In the genomic region with DNA sequence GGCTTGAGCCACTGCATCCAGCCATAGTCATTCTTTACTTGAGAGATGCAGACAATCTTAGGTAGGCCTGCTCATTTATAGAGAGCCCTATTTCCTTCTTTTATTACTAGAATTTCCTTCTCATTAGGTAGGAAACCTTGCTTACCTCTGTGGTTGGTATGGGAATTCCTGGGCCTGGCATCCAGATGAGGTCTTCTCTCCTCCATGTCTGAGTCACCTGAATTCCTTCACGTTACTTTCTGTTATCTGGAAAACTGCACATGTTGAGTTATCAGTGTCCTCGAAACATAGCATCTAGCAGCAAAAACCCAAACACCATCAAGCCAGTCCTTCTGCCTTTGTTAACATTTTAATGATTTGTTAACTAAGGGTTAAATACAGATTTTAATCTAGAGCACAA, we compare ENCODE assay signal across 9 cellular contexts. TPM values are rescaled to one million over a fixed set of nuclear protein-coding genes. Genes with fewer than 3 reads are reported as not detected.
A peak's percentile ranks its signal among the peaks of the same experiment; 100 is the strongest.
DNase-seq lines count a peak whose midpoint lies in the region; ATAC-seq and TF ChIP-seq lines count a peak whose summit lies in the region.
"Had no signal": no experiment of that assay in that cellular context is flagged by ENCODE, and none has a peak within 500 bp of the region (broad histone marks: within the 10 kb centered on the region; RNA-seq: fewer than 3 reads in every experiment).

No MANE protein-coding gene starts in this region.

- DNase-seq in activated CD8-positive, alpha-beta memory T cell treated with anti-CD3 and anti-CD28 coated beads, Interleukin-2, amount 10 ng/mL, durations not matched to agents 7 days and 5 days = no peak
- no peak for DNase-seq in activated CD8-positive, alpha-beta memory T cell treated with anti-CD3 and anti-CD28 coated beads for 24 hours
- no peak for DNase-seq in fibroblast of villous mesenchyme (ENCODE audit: low read depth)
- DNase-seq in WTC11 (ENCODE audit: low spot score) = no peak
- no peak for DNase-seq in GM20000 (ENCODE audit: low spot score)
- DNase-seq: amniotic stem cell had no signal

- CTCF ChIA-PET in activated CD8-positive, alpha-beta memory T cell treated with anti-CD3 and anti-CD28 coated beads, Interleukin-2, amount 10 ng/mL, durations not matched to agents 7 days and 5 days (lab: Charles Lee) = interaction anchor here (0.7 to 2.1 kb wide), 5 partner anchors 10 to 59 kb away, joined by 3 to 9 read pairs (median 4); no protein-coding TSS in a partner anchor
- CTCF ChIA-PET in WTC11 (lab: Charles Lee) = no interaction called here

- H3K4me3 Mint-ChIP-seq in activated CD8-positive, alpha-beta memory T cell treated with anti-CD3 and anti-CD28 coated beads, Interleukin-2, amount 10 ng/mL, durations not matched to agents 7 days and 5 days = peak overlapping the region; percentile 94
- H3K4me3 Mint-ChIP-seq in WTC11 = no peak overlapping the region

- POLR2A ChIA-PET in WTC11 (lab: Charles Lee) = no interaction called here

- no peaks in the 10 kb centered on the region for H3K27me3 ChIP-seq in stomach smooth muscle (ENCODE audit: control insufficient read depth in 1 of 2, insufficient read depth in 2 of 2, low read length in 2 of 2)

- ATAC-seq in activated CD8-positive, alpha-beta memory T cell treated with anti-CD3 and anti-CD28 coated beads, Interleukin-2, amount 10 ng/mL, durations not matched to agents 7 days and 5 days = no peak
- ATAC-seq in WTC11 (no peak), HG03139 (IDR thresholded peaks at IDR 0.05; ENCODE audit: unreplicated experiment) (no peak)

- peak overlapping the region; percentile 94 for H3K27ac ChIP-seq in VCaP
- peak overlapping the region; percentile 18 for H3K27ac ChIP-seq in stomach smooth muscle (ENCODE audit: low read length)

- H3K36me3 Mint-ChIP-seq in activated CD8-positive, alpha-beta memory T cell treated with anti-CD3 and anti-CD28 coated beads, Interleukin-2, amount 10 ng/mL, durations not matched to agents 7 days and 5 days = peaks cover 69% of the 10 kb centered on the region
- H3K36me3 Mint-ChIP-seq in WTC11 = peaks cover 62% of the 10 kb centered on the region

- H3K4me3 ChIP-seq in fibroblast of villous mesenchyme (ENCODE audit: low read depth, low read length) = peak overlapping the region; percentile 87
- H3K4me3 ChIP-seq in stomach smooth muscle (ENCODE audit: low read length in 2 of 2) = peak overlapping the region in 1 of 2 donors; percentile 35

- H3K4me1 Mint-ChIP-seq in activated CD8-positive, alpha-beta memory T cell treated with anti-CD3 and anti-CD28 coated beads, Interleukin-2, amount 10 ng/mL, durations not matched to agents 7 days and 5 days = peaks cover 48% of the 10 kb centered on the region
- H3K4me1 Mint-ChIP-seq in WTC11 = peaks cover 15% of the 10 kb centered on the region

- peak overlapping the region in 1 of 2 donors; percentile 5 for H3K9ac ChIP-seq in stomach smooth muscle (ENCODE audit: low read length in 2 of 2)

- H3K9me3 Mint-ChIP-seq in activated CD8-positive, alpha-beta memory T cell treated with anti-CD3 and anti-CD28 coated beads, Interleukin-2, amount 10 ng/mL, durations not matched to agents 7 days and 5 days (ENCODE audit: low read depth) = no peaks in the 10 kb centered on the region
- peaks cover 4% of the 10 kb centered on the region for H3K9me3 Mint-ChIP-seq in WTC11

- no peaks in the 10 kb centered on the region for H3K9me3 ChIP-seq in stomach smooth muscle (ENCODE audit: control insufficient read depth in 2 of 2, low read length in 2 of 2)

- no peak for TF ChIP-seq CTCF in VCaP (conservative IDR thresholded peaks at IDR 0.05)
- no peak for TF ChIP-seq CTCF in fibroblast of villous mesenchyme (IDR thresholded peaks at IDR 0.05; ENCODE audit: insufficient read depth, low read depth, low read length)
- no peak for TF ChIP-seq CTCF in WTC11 (IDR thresholded peaks at IDR 0.05)
- TF ChIP-seq CTCF in GM20000 (IDR thresholded peaks at IDR 0.05; ENCODE audit: extremely low read depth, missing control alignments) = no peak

- peaks cover 35% of the 10 kb centered on the region for H3K4me1 ChIP-seq in stomach smooth muscle (ENCODE audit: control insufficient read depth, insufficient read depth, low read length)

- H3K36me3 ChIP-seq in stomach smooth muscle (ENCODE audit: control insufficient read depth in 2 of 2, insufficient read depth in 2 of 2, low read length in 2 of 2) = peaks cover 26 to 27% of the 10 kb centered on the region in 2 donors

- peak overlapping the region; percentile 92 for H3K27ac Mint-ChIP-seq in activated CD8-positive, alpha-beta memory T cell treated with anti-CD3 and anti-CD28 coated beads, Interleukin-2, amount 10 ng/mL, durations not matched to agents 7 days and 5 days
- H3K27ac Mint-ChIP-seq in WTC11 = no peak overlapping the region

- no peaks in the 10 kb centered on the region for H3K27me3 Mint-ChIP-seq in activated CD8-positive, alpha-beta memory T cell treated with anti-CD3 and anti-CD28 coated beads, Interleukin-2, amount 10 ng/mL, durations not matched to agents 7 days and 5 days
- H3K27me3 Mint-ChIP-seq in WTC11 (ENCODE audit: low read depth) = no peaks in the 10 kb centered on the region; the same call in 1 of the 2 replicates

TF ChIP-seq in WTC11, 78 proteins besides CTCF, POLR2A, EP300 and RAD21 (continues in another document):
- TF ChIP-seq FOXK1 (CRISPR knock-in tag; IDR thresholded peaks at IDR 0.05) (no peak), GRHL2 (CRISPR knock-in tag; IDR thresholded peaks at IDR 0.05; ENCODE audit: insufficient replicate concordance, severe bottlenecking) (no peak), ZNF121 (CRISPR knock-in tag; IDR thresholded peaks at IDR 0.05) (no peak), ZNF219 (CRISPR knock-in tag; IDR thresholded peaks at IDR 0.05; ENCODE audit: borderline replicate concordance) (no peak), GABPB1 (CRISPR knock-in tag; IDR thresholded peaks at IDR 0.05) (no peak), TP53 (CRISPR knock-in tag; IDR thresholded peaks at IDR 0.05) (no peak), ESRRA (CRISPR knock-in tag; IDR thresholded peaks at IDR 0.05; ENCODE audit: borderline replicate concordance) (no peak), HMGA2 (CRISPR knock-in tag; IDR thresholded peaks at IDR 0.05) (no peak), ATF3 (CRISPR knock-in tag; conservative IDR thresholded peaks at IDR 0.05) (no peak), JUN (CRISPR knock-in tag; IDR thresholded peaks at IDR 0.05) (no peak), MAX (CRISPR knock-in tag; IDR thresholded peaks at IDR 0.05) (no peak), EMX1 (CRISPR knock-in tag; IDR thresholded peaks at IDR 0.05) (no peak), ZNF317 (CRISPR knock-in tag; IDR thresholded peaks at IDR 0.05; ENCODE audit: borderline replicate concordance, low read depth) (no peak), ZNF396 (CRISPR knock-in tag; IDR thresholded peaks at IDR 0.05; ENCODE audit: borderline replicate concordance) (no peak)
- TF ChIP-seq, protein P1, sequence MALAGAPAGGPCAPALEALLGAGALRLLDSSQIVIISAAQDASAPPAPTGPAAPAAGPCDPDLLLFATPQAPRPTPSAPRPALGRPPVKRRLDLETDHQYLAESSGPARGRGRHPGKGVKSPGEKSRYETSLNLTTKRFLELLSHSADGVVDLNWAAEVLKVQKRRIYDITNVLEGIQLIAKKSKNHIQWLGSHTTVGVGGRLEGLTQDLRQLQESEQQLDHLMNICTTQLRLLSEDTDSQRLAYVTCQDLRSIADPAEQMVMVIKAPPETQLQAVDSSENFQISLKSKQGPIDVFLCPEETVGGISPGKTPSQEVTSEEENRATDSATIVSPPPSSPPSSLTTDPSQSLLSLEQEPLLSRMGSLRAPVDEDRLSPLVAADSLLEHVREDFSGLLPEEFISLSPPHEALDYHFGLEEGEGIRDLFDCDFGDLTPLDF (CRISPR knock-in tag; IDR thresholded peaks at IDR 0.05) = no peak
- TF ChIP-seq, protein P2, sequence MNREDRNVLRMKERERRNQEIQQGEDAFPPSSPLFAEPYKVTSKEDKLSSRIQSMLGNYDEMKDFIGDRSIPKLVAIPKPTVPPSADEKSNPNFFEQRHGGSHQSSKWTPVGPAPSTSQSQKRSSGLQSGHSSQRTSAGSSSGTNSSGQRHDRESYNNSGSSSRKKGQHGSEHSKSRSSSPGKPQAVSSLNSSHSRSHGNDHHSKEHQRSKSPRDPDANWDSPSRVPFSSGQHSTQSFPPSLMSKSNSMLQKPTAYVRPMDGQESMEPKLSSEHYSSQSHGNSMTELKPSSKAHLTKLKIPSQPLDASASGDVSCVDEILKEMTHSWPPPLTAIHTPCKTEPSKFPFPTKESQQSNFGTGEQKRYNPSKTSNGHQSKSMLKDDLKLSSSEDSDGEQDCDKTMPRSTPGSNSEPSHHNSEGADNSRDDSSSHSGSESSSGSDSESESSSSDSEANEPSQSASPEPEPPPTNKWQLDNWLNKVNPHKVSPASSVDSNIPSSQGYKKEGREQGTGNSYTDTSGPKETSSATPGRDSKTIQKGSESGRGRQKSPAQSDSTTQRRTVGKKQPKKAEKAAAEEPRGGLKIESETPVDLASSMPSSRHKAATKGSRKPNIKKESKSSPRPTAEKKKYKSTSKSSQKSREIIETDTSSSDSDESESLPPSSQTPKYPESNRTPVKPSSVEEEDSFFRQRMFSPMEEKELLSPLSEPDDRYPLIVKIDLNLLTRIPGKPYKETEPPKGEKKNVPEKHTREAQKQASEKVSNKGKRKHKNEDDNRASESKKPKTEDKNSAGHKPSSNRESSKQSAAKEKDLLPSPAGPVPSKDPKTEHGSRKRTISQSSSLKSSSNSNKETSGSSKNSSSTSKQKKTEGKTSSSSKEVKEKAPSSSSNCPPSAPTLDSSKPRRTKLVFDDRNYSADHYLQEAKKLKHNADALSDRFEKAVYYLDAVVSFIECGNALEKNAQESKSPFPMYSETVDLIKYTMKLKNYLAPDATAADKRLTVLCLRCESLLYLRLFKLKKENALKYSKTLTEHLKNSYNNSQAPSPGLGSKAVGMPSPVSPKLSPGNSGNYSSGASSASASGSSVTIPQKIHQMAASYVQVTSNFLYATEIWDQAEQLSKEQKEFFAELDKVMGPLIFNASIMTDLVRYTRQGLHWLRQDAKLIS (CRISPR knock-in tag; IDR thresholded peaks at IDR 0.05; ENCODE audit: borderline replicate concordance) = no peak

RNA-seq across cellular contexts. Expression of gene ZNFX1, which starts 2.2 kb away (rescaled TPM):
- total RNA-seq in activated CD8-positive, alpha-beta memory T cell treated with anti-CD3 and anti-CD28 coated beads, Interleukin-2, amount 10 ng/mL, durations not matched to agents 7 days and 5 days = 10 to 100 TPM; 69.2 to 88.6 TPM
- total RNA-seq in fibroblast of villous mesenchyme (39.3 and 56.6 TPM in 2 replicates), WTC11 (2021) (8.0 to 11.0 TPM (median 9.1 TPM) in 3 replicates)

RNA-seq across cellular contexts. Expression of gene DDX27, which starts 56.4 kb away (rescaled TPM):
- 10 to 100 TPM; 40.5 to 52.7 TPM for total RNA-seq in activated CD8-positive, alpha-beta memory T cell treated with anti-CD3 and anti-CD28 coated beads, Interleukin-2, amount 10 ng/mL, durations not matched to agents 7 days and 5 days
- 28.7 and 33.2 TPM in 2 replicates for total RNA-seq in fibroblast of villous mesenchyme
- total RNA-seq in WTC11 (2021) = 44.2 to 54.8 TPM (median 46.5 TPM) in 3 replicates
